Comparison of ENCODE assay signal across 15 cellular contexts in genomic region chr9:113559834-113560620, GRCh38.
DNase-seq lines count a peak whose midpoint lies in the region; ATAC-seq and TF ChIP-seq lines count a peak whose summit lies in the region.
"Had no signal": no experiment of that assay in that cellular context is flagged by ENCODE, and none has a peak within 500 bp of the region (broad histone marks: within the 10 kb centered on the region; RNA-seq: fewer than 3 reads in every experiment).

No MANE protein-coding gene starts in this region.

- H3K36me3 Mint-ChIP-seq in CD8-positive, alpha-beta T cell = peaks cover 19% of the 10 kb centered on the region
- H3K36me3 Mint-ChIP-seq in T-helper 17 cell (ENCODE audit: low read depth) = no peaks in the 10 kb centered on the region
- H3K36me3 Mint-ChIP-seq: WTC11 had no signal

- TF ChIP-seq EP300 in sigmoid colon (IDR thresholded peaks at IDR 0.05) = no peak

- no peak overlapping the region for H3K4me3 Mint-ChIP-seq in CD8-positive, alpha-beta T cell
- no peak overlapping the region for H3K4me3 Mint-ChIP-seq in T-helper 17 cell
- H3K4me3 Mint-ChIP-seq: WTC11 had no signal

- no peak for DNase-seq in CD8-positive, alpha-beta T cell
- DNase-seq in T-helper 17 cell (no peak), islet precursor cell (peak; percentile 41), sigmoid colon (peak; percentile 50), SIG-M5 treated with dmso at 0.1 percent for 504 hours (lab: John Stamatoyannopoulos, UW; ENCODE audit: unreplicated experiment) (no peak), GF-D8 (lab: John Stamatoyannopoulos, UW) (no peak), iPS-NIHi7 (ENCODE audit: extremely low spot score) (no peak)
- DNase-seq: amniotic stem cell; DMS79 treated with DMSO at 0.1 percent for 48 hours; glutamatergic neuron; kidney glomerular epithelial cell; NCI-H1694 treated with DMSO at 0.1 percent for 48 hours; NCI-H510A; stimulated activated CD4-positive, alpha-beta T cell treated with anti-CD3 and anti-CD28 coated beads, Interleukin-1b, Interleukin-23, amount 100 ng/mL, for 48 hours had no signal

- no peaks in the 10 kb centered on the region for H3K9me3 ChIP-seq in CD8-positive, alpha-beta T cell (ENCODE audit: low read length)
- H3K9me3 ChIP-seq in T-helper 17 cell (ENCODE audit: control insufficient read depth, low read length, poor library complexity, severe bottlenecking) (no peaks in the 10 kb centered on the region), sigmoid colon (no peaks in the 10 kb centered on the region)

- no peak for ATAC-seq in CD8-positive, alpha-beta T cell
- peak; percentile 35 for ATAC-seq in T-helper 17 cell
- ATAC-seq: WTC11 had no signal

- no peaks in the 10 kb centered on the region for H3K27me3 ChIP-seq in CD8-positive, alpha-beta T cell (ENCODE audit: insufficient read depth, low read length)
- no peaks in the 10 kb centered on the region for H3K27me3 ChIP-seq in sigmoid colon

- TF ChIP-seq POLR2A in sigmoid colon (IDR thresholded peaks at IDR 0.05) = no peak

- intact Hi-C loops in CD8-positive, alpha-beta T cell (cut with DNase I, micrococcal nuclease) = no loop called here
- intact Hi-C loops in sigmoid colon (cut with DNase I) = no loop called here

- no peak for TF ChIP-seq CTCF in CD8-positive, alpha-beta T cell (IDR thresholded peaks at IDR 0.05)
- TF ChIP-seq CTCF in sigmoid colon (IDR thresholded peaks at IDR 0.05) = no peak

- H3K9me3 Mint-ChIP-seq in CD8-positive, alpha-beta T cell = no peaks in the 10 kb centered on the region
- H3K9me3 Mint-ChIP-seq: WTC11 had no signal

- POLR2A ChIA-PET in CD8-positive, alpha-beta T cell (lab: Charles Lee) = interaction anchor here (1.3 to 1.8 kb wide), 2 partner anchors 19 to 39 kb away, joined by 3 to 8 read pairs; no protein-coding TSS in a partner anchor

- no peaks in the 10 kb centered on the region for H3K27me3 Mint-ChIP-seq in CD8-positive, alpha-beta T cell (ENCODE audit: low read depth)
- no peaks in the 10 kb centered on the region for H3K27me3 Mint-ChIP-seq in T-helper 17 cell

- WGBS in sigmoid colon, 2 donors = 85 to 86% methylated on average over 11 of the region's 11 CpGs

- no peak overlapping the region for H3K4me3 ChIP-seq in CD8-positive, alpha-beta T cell (ENCODE audit: low read depth, low read length)
- H3K4me3 ChIP-seq in sigmoid colon = no peak overlapping the region

- CTCF ChIA-PET in CD8-positive, alpha-beta T cell (lab: Charles Lee) = interaction anchor here (0.7 to 1.6 kb wide), 3 partner anchors 18 to 30 kb away, joined by 3 read pairs; no protein-coding TSS in a partner anchor

- H3K27ac Mint-ChIP-seq in CD8-positive, alpha-beta T cell = peak overlapping the region; percentile 80
- peak overlapping the region; percentile 85 for H3K27ac Mint-ChIP-seq in T-helper 17 cell
- H3K27ac Mint-ChIP-seq: WTC11 had no signal

- H3K36me3 ChIP-seq in CD8-positive, alpha-beta T cell (ENCODE audit: insufficient read depth, low read length) = peaks cover 4% of the 10 kb centered on the region
- no peaks in the 10 kb centered on the region for H3K36me3 ChIP-seq in sigmoid colon

- H3K4me1 ChIP-seq in CD8-positive, alpha-beta T cell (ENCODE audit: insufficient read depth, low read length) = peaks cover 18% of the 10 kb centered on the region
- peaks cover 0 to 37% (median 34%) of the 10 kb centered on the region in 4 donors for H3K4me1 ChIP-seq in sigmoid colon

- no peak overlapping the region for H3K27ac ChIP-seq in CD8-positive, alpha-beta T cell (ENCODE audit: low read depth, low read length)
- peak overlapping the region in 3 of 4 donors; percentile 62 to 66 (median 64) for H3K27ac ChIP-seq in sigmoid colon

- peaks cover 39% of the 10 kb centered on the region for H3K4me1 Mint-ChIP-seq in CD8-positive, alpha-beta T cell (ENCODE audit: low read depth)
- H3K4me1 Mint-ChIP-seq in T-helper 17 cell = peaks cover 21% of the 10 kb centered on the region

Comparison
In these comparisons a context has a peak if more than half of its experiments do, and no peak if none do; other contexts are left out.
1. DNase-seq: peak in islet precursor cell (single experiment) and sigmoid colon (single experiment); none in CD8-positive, alpha-beta T cell (0 of 7), T-helper 17 cell (0 of 3), SIG-M5 treated with dmso at 0.1 percent for 504 hours (single experiment), GF-D8 (single experiment) and iPS-NIHi7 (single experiment).